Comparison of ENCODE assay signal across 8 cellular contexts in the genomic region with DNA sequence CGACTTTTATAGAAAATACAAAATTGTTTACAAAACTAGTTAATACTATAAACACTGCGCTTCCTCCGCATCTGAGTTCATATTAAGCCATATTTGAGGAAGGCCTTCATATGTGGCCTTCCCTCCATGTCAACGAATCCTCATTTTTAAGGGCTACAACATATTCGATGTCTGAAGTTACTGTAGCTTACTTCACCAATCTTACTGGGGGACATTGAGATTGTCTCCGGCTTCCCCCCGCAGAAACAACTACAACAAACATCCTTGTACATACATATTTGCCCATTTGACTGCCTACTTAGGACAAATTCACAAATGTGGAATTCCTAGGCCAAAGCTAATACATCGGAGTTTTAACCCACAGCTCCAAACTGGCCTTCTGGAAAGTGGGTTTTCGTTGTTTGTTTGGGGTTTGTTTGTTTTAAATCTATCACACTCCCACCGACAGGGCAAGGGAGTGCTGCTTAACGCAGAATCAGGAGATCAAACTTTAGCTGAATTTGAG. TPM values are rescaled to one million over a fixed set of nuclear protein-coding genes. Genes with fewer than 3 reads are reported as not detected.
DNase-seq lines count a peak whose midpoint lies in the region; ATAC-seq and TF ChIP-seq lines count a peak whose summit lies in the region.

No MANE protein-coding gene starts in this region.

- no peaks in the 10 kb centered on the region for H3K27me3 ChIP-seq in IMR-90 (ENCODE audit: control insufficient read depth, insufficient read depth, low read length)
- peaks cover 5% of the 10 kb centered on the region for H3K27me3 ChIP-seq in effector memory CD4-positive, alpha-beta T cell (replicated peaks; ENCODE audit: control insufficient read depth, insufficient read depth, low read length, poor library complexity, severe bottlenecking)

- dilution Hi-C loops in IMR-90 (cut with HindIII; ENCODE audit: low sequenced_read_pairs, unreplicated experiment) = no loop called here

- TF ChIP-seq POLR2A in IMR-90 (IDR thresholded peaks at IDR 0.05; ENCODE audit: low read depth, low read length) = no peak

- TF ChIP-seq RAD21 in IMR-90 (IDR thresholded peaks at IDR 0.05; ENCODE audit: low read length) = no peak

- H3K79me1 ChIP-seq in IMR-90 (ENCODE audit: low read depth in 1 of 2, low read length in 2 of 2) = peaks cover 14 to 39% of the 10 kb centered on the region in 2 experiments

- peak overlapping the region; percentile 72 to 97 for H4K8ac ChIP-seq in IMR-90 (ENCODE audit: low read depth in 2 of 2, low read length in 2 of 2)

- H4K91ac ChIP-seq in IMR-90 (ENCODE audit: insufficient read depth, low read depth, low read length) = peak overlapping the region; percentile 97

- peak overlapping the region; percentile 48 for H2AK5ac ChIP-seq in IMR-90 (ENCODE audit: low read depth, low read length)

- peak overlapping the region; percentile 91 for H2BK120ac ChIP-seq in IMR-90 (ENCODE audit: low read depth, low read length)

- peaks cover 20% of the 10 kb centered on the region for H3K4me1 ChIP-seq in IMR-90 (ENCODE audit: control insufficient read depth, insufficient read depth, low read length)
- H3K4me1 ChIP-seq in effector memory CD4-positive, alpha-beta T cell (ENCODE audit: control insufficient read depth, insufficient read depth, low read length, poor library complexity, severe bottlenecking) = peaks cover 3% of the 10 kb centered on the region

- H2AFZ ChIP-seq in IMR-90 (replicated peaks; ENCODE audit: low read length, poor library complexity) = peak overlapping the region; percentile 83

- H3K27ac Mint-ChIP-seq in osteocyte (ENCODE audit: unreplicated experiment) = peak overlapping the region; percentile 95

- H3K23ac ChIP-seq in IMR-90 (ENCODE audit: low read depth, low read length) = peak overlapping the region; percentile 93

- H3K4me2 ChIP-seq in IMR-90 (ENCODE audit: low read depth, low read length) = peak overlapping the region; percentile 99

- in situ Hi-C loops in IMR-90 (cut with MboI; ENCODE audit: low sequenced_read_pairs) (no loop called here), GM13976 (cut with MboI; ENCODE audit: low sequenced_read_pairs, unreplicated experiment) (no loop called here)

- H2AK9ac ChIP-seq in IMR-90 (replicated peaks; ENCODE audit: low read depth, low read length, poor library complexity) = peak overlapping the region; percentile 85

- H3K4me3 Mint-ChIP-seq in osteocyte (ENCODE audit: unreplicated experiment) = peak overlapping the region; percentile 74

- H3K4me3 ChIP-seq in GM12875 (ENCODE audit: low read depth, low read length) = peak overlapping the region; percentile 48
- H3K4me3 ChIP-seq in IMR-90 (ENCODE audit: insufficient read depth, low read depth, low read length) = peak overlapping the region; percentile 68
- H3K4me3 ChIP-seq in effector memory CD4-positive, alpha-beta T cell (ENCODE audit: insufficient read depth, low read depth, low read length, poor library complexity, severe bottlenecking) = peak overlapping the region; percentile 40

- peak overlapping the region; percentile 95 for H3K27ac ChIP-seq in IMR-90 (ENCODE audit: insufficient read depth, low read length)
- no peak overlapping the region for H3K27ac ChIP-seq in effector memory CD4-positive, alpha-beta T cell (ENCODE audit: insufficient read depth, low read length, poor library complexity, severe bottlenecking)

- intact Hi-C loops in IMR-90 (cut with micrococcal nuclease) = no loop called here
- intact Hi-C loops in posterior cingulate gyrus (cut with DNase I) = no loop called here

- H2BK5ac ChIP-seq in IMR-90 (ENCODE audit: low read depth, low read length, poor library complexity, severe bottlenecking) = peak overlapping the region; percentile 94

- peak overlapping the region; percentile 97 for H3K4ac ChIP-seq in IMR-90 (ENCODE audit: low read depth, low read length)

- no peaks in the 10 kb centered on the region for H3K27me3 Mint-ChIP-seq in osteocyte (ENCODE audit: unreplicated experiment)

- H3K9me1 ChIP-seq in IMR-90 (ENCODE audit: insufficient read depth, low read length) = peaks cover 8% of the 10 kb centered on the region

- CTCF ChIA-PET in IMR-90 (lab: Yijun Ruan, JAX) = interaction anchor here (1.0 kb wide), 1 partner anchor 11 kb away, joined by 3 read pairs; no protein-coding TSS in a partner anchor

- H2BK20ac ChIP-seq in IMR-90 (ENCODE audit: low read depth, low read length) = peak overlapping the region; percentile 68

- H3K36me3 ChIP-seq in IMR-90 (ENCODE audit: control insufficient read depth, insufficient read depth, low read length) = peaks cover 14% of the 10 kb centered on the region
- H3K36me3 ChIP-seq in effector memory CD4-positive, alpha-beta T cell (ENCODE audit: control insufficient read depth, insufficient read depth, low read length) = no peaks in the 10 kb centered on the region

- H2BK15ac ChIP-seq in IMR-90 (ENCODE audit: low read depth, low read length) = peak overlapping the region; percentile 90

- DNase-seq in IMR-90 (no peak), osteocyte (ENCODE audit: extremely low spot score, unreplicated experiment) (no peak), GM13976 (ENCODE audit: low spot score) (no peak), NCI-H345 treated with DMSO at 0.1 percent for 48 hours (lab: John Stamatoyannopoulos, UW; ENCODE audit: unreplicated experiment) (no peak), NCI-H226 (no peak), posterior cingulate gyrus (no peak)
- DNase-seq in effector memory CD4-positive, alpha-beta T cell = no peak

- H3K14ac ChIP-seq in IMR-90 (replicated peaks; ENCODE audit: low read depth, low read length) = peak overlapping the region; percentile 98

- no TSS peak for BruUV-seq in IMR-90 (replicated peaks; lab: Mats Ljungman, UMichigan)

- H3K9ac ChIP-seq in IMR-90 (ENCODE audit: low read depth, low read length) = peak overlapping the region; percentile 97

- ATAC-seq in IMR-90 (ENCODE audit: low read depth) = no peak

- peaks cover 23% of the 10 kb centered on the region for H4K20me1 ChIP-seq in IMR-90 (ENCODE audit: insufficient read depth, low read length)

- peak overlapping the region; percentile 100 for H3K18ac ChIP-seq in IMR-90 (ENCODE audit: low read depth, low read length)

- peak overlapping the region; percentile 94 for H3K56ac ChIP-seq in IMR-90 (ENCODE audit: extremely low read depth, insufficient read depth, low read length)

- no peak for TF ChIP-seq CTCF in GM12875 (IDR thresholded peaks at IDR 0.05; ENCODE audit: borderline replicate concordance, insufficient read depth, low read depth, low read length)
- no peak for TF ChIP-seq CTCF in IMR-90 (conservative IDR thresholded peaks at IDR 0.05; ENCODE audit: low read depth, low read length)
- no peak for TF ChIP-seq CTCF in osteocyte (IDR thresholded peaks at IDR 0.05)
- TF ChIP-seq CTCF in GM13976 (IDR thresholded peaks at IDR 0.05; ENCODE audit: borderline replicate concordance, control extremely low read depth, extremely low read depth, insufficient read depth, missing control alignments) = no peak

- H3K9me3 Mint-ChIP-seq in osteocyte (ENCODE audit: unreplicated experiment) = no peaks in the 10 kb centered on the region

- H3K36me3 Mint-ChIP-seq in osteocyte (ENCODE audit: unreplicated experiment) = peaks cover 8% of the 10 kb centered on the region

- H3K4me1 Mint-ChIP-seq in osteocyte (ENCODE audit: unreplicated experiment) = peaks cover 36% of the 10 kb centered on the region

- 23% methylated on average over 2 of the region's 11 CpGs; no CpG with 5 or more reads in 1 of the 2 experiments for WGBS in IMR-90 (ENCODE audit: extremely low coverage in 2 of 2, insufficient read length in 1 of 2), 2 experiments

- peak overlapping the region; percentile 100 for H4K5ac ChIP-seq in IMR-90 (ENCODE audit: low read depth, low read length)

- H3K9me3 ChIP-seq in IMR-90 (ENCODE audit: control insufficient read depth, insufficient read depth, low read length) = no peaks in the 10 kb centered on the region
- no peaks in the 10 kb centered on the region for H3K9me3 ChIP-seq in effector memory CD4-positive, alpha-beta T cell (ENCODE audit: control insufficient read depth, low read length)

- POLR2A ChIA-PET in IMR-90 (lab: Charles Lee; ENCODE audit: unreplicated experiment) = no interaction called here

TF ChIP-seq in IMR-90, 13 proteins besides CTCF, POLR2A, EP300 and RAD21 (continues in another document):
- TF ChIP-seq MXI1 (IDR thresholded peaks at IDR 0.05; ENCODE audit: borderline replicate concordance, low read depth, low read length) = no peak
- TF ChIP-seq, protein P1, sequence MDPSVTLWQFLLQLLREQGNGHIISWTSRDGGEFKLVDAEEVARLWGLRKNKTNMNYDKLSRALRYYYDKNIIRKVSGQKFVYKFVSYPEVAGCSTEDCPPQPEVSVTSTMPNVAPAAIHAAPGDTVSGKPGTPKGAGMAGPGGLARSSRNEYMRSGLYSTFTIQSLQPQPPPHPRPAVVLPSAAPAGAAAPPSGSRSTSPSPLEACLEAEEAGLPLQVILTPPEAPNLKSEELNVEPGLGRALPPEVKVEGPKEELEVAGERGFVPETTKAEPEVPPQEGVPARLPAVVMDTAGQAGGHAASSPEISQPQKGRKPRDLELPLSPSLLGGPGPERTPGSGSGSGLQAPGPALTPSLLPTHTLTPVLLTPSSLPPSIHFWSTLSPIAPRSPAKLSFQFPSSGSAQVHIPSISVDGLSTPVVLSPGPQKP (IDR thresholded peaks at IDR 0.05; ENCODE audit: borderline replicate concordance, low read depth, low read length) = no peak
- no peak for TF ChIP-seq CHD1 (IDR thresholded peaks at IDR 0.05; ENCODE audit: low read depth, low read length)
- no peak for TF ChIP-seq SMC3 (IDR thresholded peaks at IDR 0.05; ENCODE audit: low read depth, low read length)
- no peak for TF ChIP-seq NFE2L2 (IDR thresholded peaks at IDR 0.05; ENCODE audit: low read depth, low read length)
- no peak for TF ChIP-seq RCOR1 (IDR thresholded peaks at IDR 0.05; ENCODE audit: insufficient replicate concordance, low read length)
- no peak for TF ChIP-seq MAZ (IDR thresholded peaks at IDR 0.05; ENCODE audit: borderline replicate concordance, low read depth, low read length)
- TF ChIP-seq BHLHE40 (IDR thresholded peaks at IDR 0.05; ENCODE audit: low read depth, low read length) = no peak
- TF ChIP-seq MAFK (IDR thresholded peaks at IDR 0.05; ENCODE audit: low read depth, low read length) = no peak
- TF ChIP-seq CEBPB (IDR thresholded peaks at IDR 0.05; ENCODE audit: low read depth, low read length) = no peak

RNA-seq across cellular contexts. Expression of gene FAM114A1, which starts 0.6 kb away (rescaled TPM):
- total RNA-seq in IMR-90 (2012; rRNA removed) (507 and 649 TPM in 2 replicates), osteocyte (120 and 139 TPM in 2 replicates)
- 135 and 152 TPM in 2 replicates for polyA plus RNA-seq in IMR-90 (2012; rRNA removed)
- polyA plus RNA-seq in IMR-90 (2012; cell fraction: cytosol; rRNA removed) = 212 and 266 TPM in 2 replicates
- 98.5 and 144 TPM in 2 replicates for polyA plus RNA-seq in IMR-90 (2012; cell fraction: nucleus; rRNA removed; ENCODE audit: low replicate concordance)

RNA-seq across cellular contexts. Expression of gene TLR6, which starts 10.4 kb away (rescaled TPM):
- total RNA-seq in IMR-90 (2012; rRNA removed) = 3.9 and 4.4 TPM in 2 replicates
- polyA plus RNA-seq in IMR-90 (2012; rRNA removed) = 0.96 and 1.4 TPM in 2 replicates
- 0.26 and 0.27 TPM in 2 replicates for polyA plus RNA-seq in IMR-90 (2012; cell fraction: cytosol; rRNA removed)
- polyA plus RNA-seq in IMR-90 (2012; cell fraction: nucleus; rRNA removed; ENCODE audit: low replicate concordance) = 0.40 and 3.5 TPM in 2 replicates
- 2.5 TPM in 2 replicates for total RNA-seq in osteocyte
